1 cellular context compared by ENCODE assay signal in genomic region chr15:47415539-47415971, GRCh38.
TF ChIP-seq lines count a peak whose summit lies in the region.

No MANE protein-coding gene starts in this region.

TF ChIP-seq in WTC11, 78 proteins besides CTCF, POLR2A, EP300 and RAD21 (continued from another document):
- no peak for TF ChIP-seq PRDM15 (CRISPR knock-in tag; IDR thresholded peaks at IDR 0.05)
- TF ChIP-seq ZNF232 (CRISPR knock-in tag; IDR thresholded peaks at IDR 0.05): no peak
- TF ChIP-seq ELF4 (CRISPR knock-in tag; IDR thresholded peaks at IDR 0.05; ENCODE audit: low read depth): no peak
- TF ChIP-seq, protein P1, sequence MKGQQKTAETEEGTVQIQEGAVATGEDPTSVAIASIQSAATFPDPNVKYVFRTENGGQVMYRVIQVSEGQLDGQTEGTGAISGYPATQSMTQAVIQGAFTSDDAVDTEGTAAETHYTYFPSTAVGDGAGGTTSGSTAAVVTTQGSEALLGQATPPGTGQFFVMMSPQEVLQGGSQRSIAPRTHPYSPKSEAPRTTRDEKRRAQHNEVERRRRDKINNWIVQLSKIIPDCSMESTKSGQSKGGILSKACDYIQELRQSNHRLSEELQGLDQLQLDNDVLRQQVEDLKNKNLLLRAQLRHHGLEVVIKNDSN (CRISPR knock-in tag; IDR thresholded peaks at IDR 0.05): no peak
- no peak for TF ChIP-seq ETV6 (CRISPR knock-in tag; IDR thresholded peaks at IDR 0.05)
- no peak for TF ChIP-seq MXD4 (CRISPR knock-in tag; IDR thresholded peaks at IDR 0.05; ENCODE audit: borderline replicate concordance)
- TF ChIP-seq GRHL2 (CRISPR knock-in tag; IDR thresholded peaks at IDR 0.05; ENCODE audit: insufficient replicate concordance, severe bottlenecking): no peak
TF ChIP-seq in WTC11: peak in this region for 0.
